20 cellular contexts compared by ENCODE assay signal in the genomic region with DNA sequence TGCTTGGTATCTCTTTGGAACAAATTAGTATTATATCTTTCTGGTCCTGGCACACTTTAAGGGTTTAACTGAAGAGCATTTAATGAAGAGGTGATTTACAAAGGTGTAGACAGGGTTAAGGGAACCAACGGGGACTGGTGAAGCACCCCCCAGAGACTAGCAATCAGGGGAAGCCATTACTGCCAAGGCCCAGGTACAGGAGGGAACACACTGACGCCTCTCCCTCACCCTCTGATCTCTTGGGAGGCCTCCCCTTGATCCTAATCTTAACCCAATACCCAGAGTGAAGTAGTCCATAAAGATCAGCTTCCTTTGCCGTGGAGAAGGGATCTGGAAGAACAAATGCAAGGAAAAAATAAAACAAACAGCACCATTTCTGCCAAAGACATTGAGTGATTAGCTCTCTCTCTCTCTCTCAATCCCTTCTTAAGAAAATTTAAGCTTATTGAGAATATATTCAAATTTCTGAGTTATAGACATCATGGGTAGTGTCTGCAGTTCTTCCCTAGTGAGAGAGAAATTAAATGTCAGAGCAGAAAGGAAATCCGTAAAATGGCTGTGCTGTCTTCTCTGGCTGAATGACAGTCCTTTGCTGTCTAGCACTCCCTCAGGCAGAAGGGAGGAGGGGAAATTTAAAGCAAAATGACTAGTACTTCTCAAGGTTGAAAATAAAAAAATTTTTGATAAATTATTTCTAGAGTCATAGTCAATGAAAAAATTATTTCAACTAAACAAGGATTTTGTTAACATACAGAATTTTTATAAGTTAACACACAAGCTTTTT. TPM values are rescaled to one million over a fixed set of nuclear protein-coding genes. Genes with fewer than 3 reads are reported as not detected.
A peak's percentile ranks its signal among the peaks of the same experiment; 100 is the strongest.
DNase-seq lines count a peak whose midpoint lies in the region; ATAC-seq, FAIRE-seq and TF ChIP-seq lines count a peak whose summit lies in the region.
"Had no signal": no experiment of that assay in that cellular context is flagged by ENCODE, and none has a peak within 500 bp of the region (broad histone marks: within the 10 kb centered on the region; RNA-seq: fewer than 3 reads in every experiment).

No MANE protein-coding gene starts in this region.

- POLR2A ChIA-PET in CD4-positive, alpha-beta T cell (lab: Charles Lee), result no interaction called here
- POLR2A ChIA-PET in activated CD4-positive, alpha-beta memory T cell treated with anti-CD3 and anti-CD28 coated beads for 36 hours (lab: Charles Lee), result interaction anchor here (1.3 kb wide), 1 partner anchor 26 kb away, joined by 3 read pairs; no protein-coding TSS in a partner anchor

- H3K9ac ChIP-seq in KMS-11 (no peak overlapping the region), mesendoderm (ENCODE audit: low read length) (peak overlapping the region; percentile 20)
- H3K9ac ChIP-seq: GM23248 had no signal

- CTCF ChIA-PET in CD4-positive, alpha-beta T cell (lab: Charles Lee), result interaction anchor here (0.8 to 2.4 kb wide), 4 partner anchors 16 to 39 kb away, joined by 3 to 5 read pairs (median 4); no protein-coding TSS in a partner anchor
- CTCF ChIA-PET in activated CD4-positive, alpha-beta memory T cell treated with anti-CD3 and anti-CD28 coated beads for 36 hours (lab: Charles Lee), result interaction anchor here (0.6 to 2.7 kb wide), 3 partner anchors 10 to 438 kb away, joined by 3 to 15 read pairs (median 3); no protein-coding TSS in a partner anchor

- H3K4me2 ChIP-seq in KMS-11 (peak overlapping the region; percentile 53), mesendoderm (ENCODE audit: low read length) (no peak overlapping the region)

- H3K18ac ChIP-seq in mesendoderm (ENCODE audit: low read length), result no peak overlapping the region

- no peak for TF ChIP-seq CTCF in CD4-positive, alpha-beta T cell (IDR thresholded peaks at IDR 0.05)
- no peak for TF ChIP-seq CTCF in KMS-11 (conservative IDR thresholded peaks at IDR 0.05; ENCODE audit: low read depth, low read length)
- no peak for TF ChIP-seq CTCF in progenitor cell of endocrine pancreas (IDR thresholded peaks at IDR 0.05; ENCODE audit: unreplicated experiment)

- H2AK5ac ChIP-seq in mesendoderm (ENCODE audit: low read length), result no peak overlapping the region

- H3K4me1 Mint-ChIP-seq in CD4-positive, alpha-beta T cell (ENCODE audit: low read depth), result peaks cover 33% of the 10 kb centered on the region
- H3K4me1 Mint-ChIP-seq in activated CD4-positive, alpha-beta memory T cell treated with anti-CD3 and anti-CD28 coated beads for 36 hours (ENCODE audit: low read depth), result peaks cover 48% of the 10 kb centered on the region
- H3K4me1 Mint-ChIP-seq in progenitor cell of endocrine pancreas (ENCODE audit: low read depth), result no peaks in the 10 kb centered on the region

- H3K27ac Mint-ChIP-seq in CD4-positive, alpha-beta T cell, result peak overlapping the region; percentile 12
- H3K27ac Mint-ChIP-seq in activated CD4-positive, alpha-beta memory T cell treated with anti-CD3 and anti-CD28 coated beads for 36 hours, result peak overlapping the region; percentile 19
- H3K27ac Mint-ChIP-seq in progenitor cell of endocrine pancreas, result no peak overlapping the region

- H3K79me2 ChIP-seq in KMS-11 (ENCODE audit: insufficient read depth, low read depth) (no peaks in the 10 kb centered on the region), mesendoderm (ENCODE audit: control insufficient read depth, insufficient read depth, low read length) (no peaks in the 10 kb centered on the region)

- no peak overlapping the region for H3K4me3 Mint-ChIP-seq in CD4-positive, alpha-beta T cell
- H3K4me3 Mint-ChIP-seq in activated CD4-positive, alpha-beta memory T cell treated with anti-CD3 and anti-CD28 coated beads for 36 hours, result no peak overlapping the region
- no peak overlapping the region for H3K4me3 Mint-ChIP-seq in progenitor cell of endocrine pancreas (ENCODE audit: low read depth)

- H2BK5ac ChIP-seq in mesendoderm (ENCODE audit: low read length), result no peak overlapping the region

- no peaks in the 10 kb centered on the region for H3K27me3 Mint-ChIP-seq in CD4-positive, alpha-beta T cell
- H3K27me3 Mint-ChIP-seq in activated CD4-positive, alpha-beta memory T cell treated with anti-CD3 and anti-CD28 coated beads for 36 hours, result peaks cover 3% of the 10 kb centered on the region
- no peaks in the 10 kb centered on the region for H3K27me3 Mint-ChIP-seq in progenitor cell of endocrine pancreas

- peak overlapping the region; percentile 23 for H4K5ac ChIP-seq in mesendoderm (ENCODE audit: low read length)

- no peak overlapping the region for H2AFZ ChIP-seq in KMS-11 (ENCODE audit: low read depth)
- H2AFZ ChIP-seq: GM23248 had no signal

- H3K4me3 ChIP-seq in KMS-11 (IDR thresholded peaks at IDR 0.05; ENCODE audit: insufficient read depth, low read depth, low read length) (no peak overlapping the region), mesendoderm (ENCODE audit: low read length) (no peak overlapping the region)
- H3K4me3 ChIP-seq: GM23248, skin epidermis had no signal

- peaks cover 2% of the 10 kb centered on the region for H3K9me3 Mint-ChIP-seq in CD4-positive, alpha-beta T cell
- no peaks in the 10 kb centered on the region for H3K9me3 Mint-ChIP-seq in activated CD4-positive, alpha-beta memory T cell treated with anti-CD3 and anti-CD28 coated beads for 36 hours
- H3K9me3 Mint-ChIP-seq in progenitor cell of endocrine pancreas (ENCODE audit: low read depth), result no peaks in the 10 kb centered on the region

- no peak overlapping the region for H3K27ac ChIP-seq in CD4-positive, alpha-beta T cell (ENCODE audit: low read depth, low read length)
- peak overlapping the region; percentile 76; the same call in 1 of the 2 replicates for H3K27ac ChIP-seq in KMS-11
- H3K27ac ChIP-seq in mesendoderm (ENCODE audit: low read depth, low read length), result no peak overlapping the region
- H3K27ac ChIP-seq: GM23248 had no signal

- no peak overlapping the region for H4K8ac ChIP-seq in mesendoderm (ENCODE audit: low read depth, low read length)

- H3K4me1 ChIP-seq in KMS-11 (ENCODE audit: low read depth, poor library complexity, severe bottlenecking), result peaks cover 52% of the 10 kb centered on the region
- H3K4me1 ChIP-seq in mesendoderm (ENCODE audit: control insufficient read depth, low read depth, low read length), result no peaks in the 10 kb centered on the region

- H3K36me3 Mint-ChIP-seq in CD4-positive, alpha-beta T cell (ENCODE audit: low read depth), result peaks cover 6% of the 10 kb centered on the region
- H3K36me3 Mint-ChIP-seq in activated CD4-positive, alpha-beta memory T cell treated with anti-CD3 and anti-CD28 coated beads for 36 hours, result peaks cover 3% of the 10 kb centered on the region
- H3K36me3 Mint-ChIP-seq in progenitor cell of endocrine pancreas (ENCODE audit: insufficient read depth), result peaks cover 15% of the 10 kb centered on the region

- no peaks in the 10 kb centered on the region for H3K27me3 ChIP-seq in CD4-positive, alpha-beta T cell (ENCODE audit: control insufficient read depth, insufficient read depth, low read length)
- H3K27me3 ChIP-seq in KMS-11 (ENCODE audit: insufficient read depth, low read depth), result no peaks in the 10 kb centered on the region
- no peaks in the 10 kb centered on the region for H3K27me3 ChIP-seq in mesendoderm (ENCODE audit: insufficient read depth, low read length, poor library complexity)

- no peak for ATAC-seq in CD4-positive, alpha-beta T cell (ENCODE audit: poor library complexity)
- ATAC-seq: left cardiac atrium, PC-3 had no signal

- H4K20me1 ChIP-seq in KMS-11 (ENCODE audit: insufficient read depth), result no peaks in the 10 kb centered on the region

- H2BK15ac ChIP-seq in mesendoderm (replicated peaks; ENCODE audit: low read depth), result no peak overlapping the region

- intact Hi-C loops in CD4-positive, alpha-beta T cell (cut with DNase I, micrococcal nuclease), result no loop called here
- intact Hi-C loops in activated CD4-positive, alpha-beta memory T cell treated with anti-CD3 and anti-CD28 coated beads for 36 hours (cut with micrococcal nuclease), result loop anchor here (5.0 kb wide), 2 partner anchors 36 to 404 kb away; no protein-coding TSS in a partner anchor

- H3K36me3 ChIP-seq in KMS-11 (ENCODE audit: insufficient read depth), result no peaks in the 10 kb centered on the region
- no peaks in the 10 kb centered on the region for H3K36me3 ChIP-seq in mesendoderm (ENCODE audit: control insufficient read depth, insufficient read depth, low read length)

- no peak overlapping the region for H3K4ac ChIP-seq in mesendoderm (ENCODE audit: low read depth, low read length)

- no peak overlapping the region for H3K23ac ChIP-seq in mesendoderm (ENCODE audit: low read length)

- peak overlapping the region; percentile 54 for H3K56ac ChIP-seq in mesendoderm (ENCODE audit: low read length)

- no peak overlapping the region for H2BK120ac ChIP-seq in mesendoderm (ENCODE audit: low read depth, low read length)

- no peaks in the 10 kb centered on the region for H3K79me1 ChIP-seq in mesendoderm (ENCODE audit: low read length)

- H3K9me3 ChIP-seq in CD4-positive, alpha-beta T cell (ENCODE audit: control insufficient read depth, low read length), result no peaks in the 10 kb centered on the region

- no peak for FAIRE-seq in frontal cortex (lab: Jason Lieb, UNC)
- FAIRE-seq: D721Med had no signal

- no peak for DNase-seq in CD4-positive, alpha-beta T cell
- no peak for DNase-seq in activated CD4-positive, alpha-beta memory T cell treated with anti-CD3 and anti-CD28 coated beads for 36 hours
- peak; percentile 18 for DNase-seq in mesendoderm
- DNase-seq in inferior parietal cortex (ENCODE audit: extremely low spot score), result no peak
- DNase-seq in frontal cortex (ENCODE audit: low spot score in 2 of 2), result no peak
- no peak for DNase-seq in progenitor cell of endocrine pancreas (ENCODE audit: low spot score, unreplicated experiment)
- no peak for DNase-seq in NK-92 treated with Interleukin-12 subunit alpha and Interleukin-12 subunit beta, amount 100 ng/mL, for 24 hours (lab: John Stamatoyannopoulos, UW)
- DNase-seq: activated effector memory CD4-positive, alpha-beta T cell treated with anti-CD3 and anti-CD28 coated beads, Interleukin-2, amount 50 U/mL, for 16 hours; amygdala; GF-D8; GM23248; hypothalamus; left cardiac atrium; NCI-H524 treated with DMSO at 0.1 percent for 48 hours; PC-3; stimulated activated CD4-positive, alpha-beta T cell treated with anti-CD3 and anti-CD28 coated beads, Interleukin-4, amount 100 ng/mL, for 4 hours; stimulated activated CD8-positive, alpha-beta memory T cell treated with anti-CD3 and anti-CD28 coated beads, Interleukin-4, amount 100 ng/mL, for 48 hours had no signal

- no CpG with 5 or more reads among the region's 4 CpGs for WGBS in mesendoderm (ENCODE audit: extremely low coverage, insufficient coverage, low lambda C conversion rate)

RNA-seq across cellular contexts. Expression of gene F2R, which starts 20.0 kb away (rescaled TPM):
- total RNA-seq in CD4-positive, alpha-beta T cell, result 1 to 10 TPM; 1.9 to 2.7 TPM
- total RNA-seq in activated CD4-positive, alpha-beta memory T cell treated with anti-CD3 and anti-CD28 coated beads for 36 hours, result 1 to 10 TPM; 6.5 to 6.8 TPM
- 12.9 TPM for polyA plus RNA-seq in mesendoderm (2013, experiment 1 of 2)
- polyA plus RNA-seq in mesendoderm (2013, experiment 2 of 2), result 13.6 TPM
- 22.8 TPM for total RNA-seq in frontal cortex
- 25.1 and 28.7 TPM in 2 replicates for total RNA-seq in progenitor cell of endocrine pancreas
